ENCODE assay signal across 17 cellular contexts in genomic region chr2:11802782-11803191, GRCh38. TPM values are rescaled to one million over a fixed set of nuclear protein-coding genes. Genes with fewer than 3 reads are reported as not detected.
A peak's percentile ranks its signal among the peaks of the same experiment; 100 is the strongest.
DNase-seq lines count a peak whose midpoint lies in the region; ATAC-seq, FAIRE-seq and TF ChIP-seq lines count a peak whose summit lies in the region.
"Had no signal": no experiment of that assay in that cellular context is flagged by ENCODE, and none has a peak within 500 bp of the region (broad histone marks: within the 10 kb centered on the region; RNA-seq: fewer than 3 reads in every experiment).

No MANE protein-coding gene starts in this region.

- no peak for FAIRE-seq in GM19239 (lab: Jason Lieb, UNC)
- FAIRE-seq: endothelial cell of umbilical vein, H54, HTR-8/SVneo had no signal

- peak; percentile 70 for DNase-seq in EH (ENCODE audit: low read depth)
- peak; percentile 26 for DNase-seq in T1000 (lab: John Stamatoyannopoulos, UW)
- peak; percentile 45 for DNase-seq in fibroblast of gingiva (ENCODE audit: low read depth)
- DNase-seq in occipital lobe (lab: John Stamatoyannopoulos, UW) = peak; percentile 32
- DNase-seq in GM19239 (ENCODE audit: insufficient read length, low spot score) = no peak
- no peak for DNase-seq in Caco-2
- no peak for DNase-seq in CD4-positive, alpha-beta T cell
- no peak for DNase-seq in CD8-positive, alpha-beta T cell
- DNase-seq: activated CD4-positive, alpha-beta T cell treated with anti-CD3 and anti-CD28 coated beads for 4 hours; activated T-cell treated with anti-CD3 and anti-CD28 coated beads, Interleukin-2, amount 50 U/mL, for 72 hours; MM.1S; NCI-H187; NCI-H446 treated with DMSO at 0.1 percent for 48 hours; SJCRH30 had no signal

- no TSS peak for BruUV-seq in Caco-2 (replicated peaks; lab: Mats Ljungman, UMichigan)

- no peaks in the 10 kb centered on the region for H3K4me1 Mint-ChIP-seq in Caco-2 (ENCODE audit: low read depth, unreplicated experiment)
- no peaks in the 10 kb centered on the region for H3K4me1 Mint-ChIP-seq in CD4-positive, alpha-beta T cell (ENCODE audit: low read depth)
- H3K4me1 Mint-ChIP-seq in CD8-positive, alpha-beta T cell (ENCODE audit: low read depth) = no peaks in the 10 kb centered on the region

- no peaks in the 10 kb centered on the region for H3K4me1 ChIP-seq in Caco-2
- H3K4me1 ChIP-seq in CD8-positive, alpha-beta T cell (ENCODE audit: insufficient read depth, low read length) = no peaks in the 10 kb centered on the region
- H3K4me1 ChIP-seq: SJCRH30 had no signal

- no peak for TF ChIP-seq CTCF in Caco-2 (IDR thresholded peaks at IDR 0.05; ENCODE audit: insufficient read depth in 1 of 2, low read depth in 1 of 2, low read length in 1 of 2, severe bottlenecking in 1 of 2, unreplicated experiment in 1 of 2)
- no peak for TF ChIP-seq CTCF in CD4-positive, alpha-beta T cell (IDR thresholded peaks at IDR 0.05)
- TF ChIP-seq CTCF in CD8-positive, alpha-beta T cell (IDR thresholded peaks at IDR 0.05) = no peak

- H3K27ac ChIP-seq in CD4-positive, alpha-beta T cell (ENCODE audit: low read depth, low read length) = no peak overlapping the region
- H3K27ac ChIP-seq in CD8-positive, alpha-beta T cell (ENCODE audit: low read depth, low read length) = no peak overlapping the region
- H3K27ac ChIP-seq: SJCRH30 had no signal

- no peak overlapping the region for H3K27ac Mint-ChIP-seq in Caco-2 (ENCODE audit: unreplicated experiment)
- no peak overlapping the region for H3K27ac Mint-ChIP-seq in CD4-positive, alpha-beta T cell
- no peak overlapping the region for H3K27ac Mint-ChIP-seq in CD8-positive, alpha-beta T cell
- H3K27ac Mint-ChIP-seq: activated T-cell treated with anti-CD3 and anti-CD28 coated beads, Interleukin-2, amount 50 U/mL, for 72 hours had no signal

- no peak overlapping the region for H3K4me3 Mint-ChIP-seq in Caco-2 (ENCODE audit: unreplicated experiment)
- no peak overlapping the region for H3K4me3 Mint-ChIP-seq in CD4-positive, alpha-beta T cell
- H3K4me3 Mint-ChIP-seq in CD8-positive, alpha-beta T cell = no peak overlapping the region
- H3K4me3 Mint-ChIP-seq: activated T-cell treated with anti-CD3 and anti-CD28 coated beads, Interleukin-2, amount 50 U/mL, for 72 hours had no signal

- CTCF ChIA-PET in Caco-2 (lab: Charles Lee) = no interaction called here
- CTCF ChIA-PET in CD4-positive, alpha-beta T cell (lab: Charles Lee) = no interaction called here
- CTCF ChIA-PET in CD8-positive, alpha-beta T cell (lab: Charles Lee) = no interaction called here

- intact Hi-C loops in Caco-2 (cut with micrococcal nuclease; ENCODE audit: unreplicated experiment) = no loop called here
- intact Hi-C loops in CD4-positive, alpha-beta T cell (cut with DNase I, micrococcal nuclease) = no loop called here
- intact Hi-C loops in CD8-positive, alpha-beta T cell (cut with DNase I, micrococcal nuclease) = no loop called here

- no peak overlapping the region for H3K4me3 ChIP-seq in Caco-2 (ENCODE audit: low read depth, low read length)
- H3K4me3 ChIP-seq in CD8-positive, alpha-beta T cell (ENCODE audit: low read depth, low read length) = no peak overlapping the region
- H3K4me3 ChIP-seq: SJCRH30 had no signal

- no peaks in the 10 kb centered on the region for H3K27me3 ChIP-seq in Caco-2 (replicated peaks; ENCODE audit: control insufficient read depth, insufficient read depth, low read length)
- H3K27me3 ChIP-seq in CD4-positive, alpha-beta T cell (ENCODE audit: control insufficient read depth, insufficient read depth, low read length) = no peaks in the 10 kb centered on the region
- H3K27me3 ChIP-seq in CD8-positive, alpha-beta T cell (ENCODE audit: insufficient read depth, low read length) = no peaks in the 10 kb centered on the region
- H3K27me3 ChIP-seq: SJCRH30 had no signal

- POLR2A ChIA-PET in Caco-2 (lab: Charles Lee) = no interaction called here
- POLR2A ChIA-PET in CD4-positive, alpha-beta T cell (lab: Charles Lee) = no interaction called here
- POLR2A ChIA-PET in CD8-positive, alpha-beta T cell (lab: Charles Lee) = no interaction called here

- H3K9me3 ChIP-seq in Caco-2 = no peaks in the 10 kb centered on the region
- no peaks in the 10 kb centered on the region for H3K9me3 ChIP-seq in CD4-positive, alpha-beta T cell (ENCODE audit: control insufficient read depth, low read length)
- H3K9me3 ChIP-seq in CD8-positive, alpha-beta T cell (ENCODE audit: low read length) = no peaks in the 10 kb centered on the region
- H3K9me3 ChIP-seq: SJCRH30 had no signal

- no peaks in the 10 kb centered on the region for H3K27me3 Mint-ChIP-seq in Caco-2 (ENCODE audit: insufficient read depth, unreplicated experiment)
- no peaks in the 10 kb centered on the region for H3K27me3 Mint-ChIP-seq in CD4-positive, alpha-beta T cell
- no peaks in the 10 kb centered on the region for H3K27me3 Mint-ChIP-seq in CD8-positive, alpha-beta T cell (ENCODE audit: low read depth)

- peaks cover 10% of the 10 kb centered on the region for H3K36me3 Mint-ChIP-seq in Caco-2 (ENCODE audit: insufficient read depth, unreplicated experiment)
- H3K36me3 Mint-ChIP-seq in CD4-positive, alpha-beta T cell (ENCODE audit: low read depth) = peaks cover 99% of the 10 kb centered on the region
- H3K36me3 Mint-ChIP-seq in CD8-positive, alpha-beta T cell = peaks cover 95% of the 10 kb centered on the region

- H3K36me3 ChIP-seq in Caco-2 (ENCODE audit: control insufficient read depth, insufficient read depth, low read length) = peaks cover 1% of the 10 kb centered on the region
- peaks cover 43% of the 10 kb centered on the region for H3K36me3 ChIP-seq in CD8-positive, alpha-beta T cell (ENCODE audit: insufficient read depth, low read length)

- ATAC-seq in CD4-positive, alpha-beta T cell (ENCODE audit: poor library complexity) = no peak
- ATAC-seq in CD8-positive, alpha-beta T cell = no peak
- ATAC-seq: activated T-cell treated with anti-CD3 and anti-CD28 coated beads, Interleukin-2, amount 50 U/mL, for 72 hours had no signal

- H3K9me3 Mint-ChIP-seq in Caco-2 (ENCODE audit: unreplicated experiment) = no peaks in the 10 kb centered on the region
- no peaks in the 10 kb centered on the region for H3K9me3 Mint-ChIP-seq in CD4-positive, alpha-beta T cell
- H3K9me3 Mint-ChIP-seq in CD8-positive, alpha-beta T cell = no peaks in the 10 kb centered on the region
- H3K9me3 Mint-ChIP-seq: activated T-cell treated with anti-CD3 and anti-CD28 coated beads, Interleukin-2, amount 50 U/mL, for 72 hours had no signal

RNA-seq across cellular contexts. Expression of gene LPIN1, which starts 56.4 kb away (rescaled TPM):
- total RNA-seq in occipital lobe = 26.7 TPM
- total RNA-seq in Caco-2 (2022) = 12.5 and 14.2 TPM in 2 replicates
- 100 to 1,000 TPM; 115 to 128 TPM for total RNA-seq in CD4-positive, alpha-beta T cell
- 100 to 1,000 TPM; 125 to 126 TPM for total RNA-seq in CD8-positive, alpha-beta T cell

Comparison
In these comparisons a context has a peak if more than half of its experiments do, and no peak if none do; other contexts are left out.
1. DNase-seq: peak in EH (single experiment), T1000 (single experiment), fibroblast of gingiva (single experiment) and occipital lobe (single experiment); none in GM19239 (single experiment), Caco-2 (0 of 2), CD4-positive, alpha-beta T cell (0 of 10) and CD8-positive, alpha-beta T cell (0 of 7).